ENCODE assay signal across 13 cellular contexts in the genomic region with DNA sequence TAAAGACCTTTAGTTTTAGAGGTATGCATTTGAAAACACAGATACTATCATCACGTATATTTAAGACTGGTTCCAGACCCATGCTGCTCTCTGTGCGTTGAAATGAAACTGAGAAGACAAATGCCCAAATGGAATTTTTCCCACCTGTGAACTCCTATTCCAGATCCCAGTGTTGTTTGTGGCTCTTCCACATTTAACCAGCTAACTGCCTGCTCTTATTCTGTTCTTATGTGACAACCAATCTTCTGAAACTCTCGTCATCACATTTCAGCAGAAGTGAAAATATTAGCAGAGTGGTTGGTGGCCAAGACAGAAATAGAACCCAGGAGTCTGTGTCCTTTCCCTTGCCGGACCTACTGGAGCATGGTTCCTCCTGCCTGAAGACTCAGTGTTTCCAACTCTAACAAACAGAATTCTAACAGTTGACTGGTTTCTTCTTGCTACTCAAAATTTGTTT.
A peak's percentile ranks its signal among the peaks of the same experiment; 100 is the strongest.
DNase-seq lines count a peak whose midpoint lies in the region; ATAC-seq, FAIRE-seq and TF ChIP-seq lines count a peak whose summit lies in the region.
"Had no signal": no experiment of that assay in that cellular context is flagged by ENCODE, and none has a peak within 500 bp of the region (broad histone marks: within the 10 kb centered on the region; RNA-seq: fewer than 3 reads in every experiment).

No MANE protein-coding gene starts in this region.

- no peak overlapping the region for H3K4me3 Mint-ChIP-seq in CD4-positive, alpha-beta memory T cell
- no peak overlapping the region for H3K4me3 Mint-ChIP-seq in natural killer cell

- TF ChIP-seq CTCF in OCI-LY7 (conservative IDR thresholded peaks at IDR 0.05; ENCODE audit: low read length) (no peak), natural killer cell (IDR thresholded peaks at IDR 0.05) (no peak)

- DNase-seq in CD4-positive, alpha-beta memory T cell: no peak
- DNase-seq in OCI-LY7 (ENCODE audit: low spot score) (peak; percentile 93), natural killer cell (no peak), HuH-7 (ENCODE audit: low spot score) (no peak), urothelium cell line (ENCODE audit: low spot score) (no peak), SKM-1 treated with dmso at 0.1 percent for 144 hours (lab: John Stamatoyannopoulos, UW; ENCODE audit: unreplicated experiment) (no peak)
- DNase-seq: activated naive CD4-positive, alpha-beta T cell; effector CD8-positive, alpha-beta T cell; NCI-H82 had no signal

- no peaks in the 10 kb centered on the region for H3K27me3 Mint-ChIP-seq in CD4-positive, alpha-beta memory T cell
- no peaks in the 10 kb centered on the region for H3K27me3 Mint-ChIP-seq in natural killer cell (ENCODE audit: low read depth in 2 of 2)

- peak overlapping the region; percentile 80 for H3K4me2 ChIP-seq in OCI-LY7 (ENCODE audit: low read length)

- POLR2A ChIA-PET in CD4-positive, alpha-beta memory T cell (lab: Charles Lee; ENCODE audit: partially characterized antibody): interaction anchor here (0.6 to 10.7 kb wide), 3 partner anchors 17 to 511 kb away, joined by 3 to 207 read pairs (median 3); a partner anchor contains a TSS
- POLR2A ChIA-PET in OCI-LY7 (lab: Charles Lee): interaction anchor here (0.6 to 2.6 kb wide), 10 partner anchors 8 to 535 kb away, joined by 3 to 13 read pairs (median 4); a partner anchor contains a TSS

- H3K9me3 ChIP-seq in CD4-positive, alpha-beta memory T cell (ENCODE audit: control insufficient read depth in 1 of 2, low read length in 2 of 2): no peaks in the 10 kb centered on the region
- H3K9me3 ChIP-seq in OCI-LY7 (ENCODE audit: low read length): no peaks in the 10 kb centered on the region
- H3K9me3 ChIP-seq: neutrophil had no signal

- H3K4me3 ChIP-seq in CD4-positive, alpha-beta memory T cell (ENCODE audit: low read length in 2 of 2): no peak overlapping the region
- H3K4me3 ChIP-seq in OCI-LY7 (ENCODE audit: low read depth, low read length, poor library complexity, severe bottlenecking): peak overlapping the region; percentile 63

- H3K36me3 Mint-ChIP-seq in CD4-positive, alpha-beta memory T cell: no peaks in the 10 kb centered on the region
- H3K36me3 Mint-ChIP-seq in natural killer cell: no peaks in the 10 kb centered on the region

- peak overlapping the region in 4 of 7 donors; percentile 30 to 99 (median 76) for H3K27ac Mint-ChIP-seq in CD4-positive, alpha-beta memory T cell
- peak overlapping the region in 1 of 2 donors; percentile 96 for H3K27ac Mint-ChIP-seq in natural killer cell

- H4K20me1 ChIP-seq in OCI-LY7 (ENCODE audit: insufficient read depth, low read length): no peaks in the 10 kb centered on the region

- H3K36me3 ChIP-seq in CD4-positive, alpha-beta memory T cell (ENCODE audit: insufficient read depth, low read length): no peaks in the 10 kb centered on the region
- no peaks in the 10 kb centered on the region for H3K36me3 ChIP-seq in OCI-LY7 (ENCODE audit: insufficient read depth, low read length)
- H3K36me3 ChIP-seq: neutrophil had no signal

- no peaks in the 10 kb centered on the region for H3K9me3 Mint-ChIP-seq in CD4-positive, alpha-beta memory T cell
- no peaks in the 10 kb centered on the region for H3K9me3 Mint-ChIP-seq in natural killer cell

- no peaks in the 10 kb centered on the region for H3K27me3 ChIP-seq in CD4-positive, alpha-beta memory T cell (ENCODE audit: insufficient read depth, low read length)

- peaks cover 7% of the 10 kb centered on the region; the same call in 1 of the 2 replicates for H3K79me2 ChIP-seq in OCI-LY7 (ENCODE audit: insufficient read depth, low read depth, low read length)

- ATAC-seq in HG02938 (IDR thresholded peaks at IDR 0.05; ENCODE audit: unreplicated experiment) (peak; percentile 36), natural killer cell (no peak)

- no peak overlapping the region for H3K27ac ChIP-seq in CD4-positive, alpha-beta memory T cell (ENCODE audit: low read depth, low read length)
- peak overlapping the region; percentile 92 for H3K27ac ChIP-seq in OCI-LY7 (ENCODE audit: low read depth, low read length, poor library complexity, severe bottlenecking)
- H3K27ac ChIP-seq: neutrophil, VCaP had no signal

- TF ChIP-seq POLR2A in GM19193 (IDR thresholded peaks at IDR 0.05; ENCODE audit: extremely low read depth, insufficient read depth, insufficient read length): peak; percentile 41

- CTCF ChIA-PET in CD4-positive, alpha-beta memory T cell (lab: Charles Lee; ENCODE audit: partially characterized antibody): no interaction called here
- CTCF ChIA-PET in OCI-LY7 (lab: Charles Lee; ENCODE audit: unreplicated experiment): interaction anchor here (0.8 to 1.5 kb wide), 2 partner anchors 9 kb away, joined by 3 to 4 read pairs; no protein-coding TSS in a partner anchor

- peaks cover 50% of the 10 kb centered on the region for H3K4me1 ChIP-seq in CD4-positive, alpha-beta memory T cell (ENCODE audit: insufficient read depth, low read length)
- H3K4me1 ChIP-seq in OCI-LY7 (ENCODE audit: insufficient read depth, low read length, poor library complexity, severe bottlenecking): peaks cover 98% of the 10 kb centered on the region

- peaks cover 45 to 71% (median 53%) of the 10 kb centered on the region in 4 donors for H3K4me1 Mint-ChIP-seq in CD4-positive, alpha-beta memory T cell
- peaks cover 55 to 62% of the 10 kb centered on the region in 2 donors for H3K4me1 Mint-ChIP-seq in natural killer cell

- no peak overlapping the region; the same call in 1 of the 2 replicates for H2AFZ ChIP-seq in OCI-LY7 (ENCODE audit: low read length)

- BruUV-seq in OCI-LY7 (replicated peaks; lab: Mats Ljungman, UMichigan): no TSS peak

- no peak for FAIRE-seq in urothelium cell line (lab: Jason Lieb, UNC)

- H3K9me2 ChIP-seq in OCI-LY7 (ENCODE audit: insufficient read depth, low read length): no peaks in the 10 kb centered on the region

- intact Hi-C loops in CD4-positive, alpha-beta memory T cell (cut with micrococcal nuclease): loop anchor here (5.0 to 10.0 kb wide), 3 partner anchors 87 to 405 kb away; no protein-coding TSS in a partner anchor
- intact Hi-C loops in OCI-LY7 (cut with micrococcal nuclease; ENCODE audit: unreplicated experiment) (loop anchor here (5.0 kb wide), 2 partner anchors 62 to 227 kb away; no protein-coding TSS in a partner anchor), natural killer cell (cut with micrococcal nuclease) (loop anchor here (10.0 kb wide), 3 partner anchors 125 to 405 kb away; no protein-coding TSS in a partner anchor)
